ENCODE assay signal across 21 cellular contexts in genomic region chr17:2996938-2997670, GRCh38.
DNase-seq lines count a peak whose midpoint lies in the region; ATAC-seq and TF ChIP-seq lines count a peak whose summit lies in the region.
"Had no signal": no experiment of that assay in that cellular context is flagged by ENCODE, and none has a peak within 500 bp of the region (broad histone marks: within the 10 kb centered on the region; RNA-seq: fewer than 3 reads in every experiment).

No MANE protein-coding gene starts in this region.

- no peaks in the 10 kb centered on the region for H3K4me1 ChIP-seq in breast epithelium
- H3K4me1 ChIP-seq in mammary epithelial cell (ENCODE audit: insufficient read depth, low read length): no peaks in the 10 kb centered on the region
- peaks cover 5 to 18% (median 16%) of the 10 kb centered on the region in 4 donors for H3K4me1 ChIP-seq in esophagus muscularis mucosa
- peaks cover 10% of the 10 kb centered on the region for H3K4me1 ChIP-seq in prostate gland (replicated peaks)
- H3K4me1 ChIP-seq: Caco-2 had no signal

- H3K9me3 ChIP-seq in breast epithelium (no peaks in the 10 kb centered on the region), mammary epithelial cell (replicated peaks; ENCODE audit: insufficient read depth, low read length) (no peaks in the 10 kb centered on the region), esophagus muscularis mucosa (no peaks in the 10 kb centered on the region), prostate gland (no peaks in the 10 kb centered on the region)
- H3K9me3 ChIP-seq: Caco-2, thoracic aorta had no signal

- H3K4me3 ChIP-seq in breast epithelium (no peak overlapping the region), mammary epithelial cell (replicated peaks in 1 of 3; ENCODE audit: insufficient read depth in 1 of 3, low read depth in 2 of 3, low read length in 3 of 3) (no peak overlapping the region), esophagus muscularis mucosa (no peak overlapping the region), prostate gland (no peak overlapping the region)
- H3K4me3 ChIP-seq: thoracic aorta had no signal

- H3K36me3 ChIP-seq in breast epithelium (no peaks in the 10 kb centered on the region), mammary epithelial cell (ENCODE audit: insufficient read depth, low read length) (peaks cover 2% of the 10 kb centered on the region), esophagus muscularis mucosa (peaks cover 0 to 42% (median 16%) of the 10 kb centered on the region in 4 donors), prostate gland (no peaks in the 10 kb centered on the region)
- H3K36me3 ChIP-seq: thoracic aorta had no signal

- ATAC-seq in HG03280 (IDR thresholded peaks at IDR 0.05; ENCODE audit: unreplicated experiment): no peak
- ATAC-seq: activated CD8-positive, alpha-beta memory T cell treated with anti-CD3 and anti-CD28 coated beads, Interleukin-2, amount 10 ng/mL, durations not matched to agents 7 days and 5 days; activated naive CD8-positive, alpha-beta T cell treated with anti-CD3 and anti-CD28 coated beads, Interleukin-2, amount 50 U/mL, for 24 hours had no signal

- no peaks in the 10 kb centered on the region for H3K79me2 ChIP-seq in mammary epithelial cell (ENCODE audit: insufficient read depth, low read length)
- H3K79me2 ChIP-seq: parathyroid adenoma had no signal

- CTCF ChIA-PET in mammary epithelial cell (lab: Charles Lee; ENCODE audit: low non-redundant PET): no interaction called here

- TF ChIP-seq EP300 in esophagus muscularis mucosa (IDR thresholded peaks at IDR 0.05): no peak

- H3K27ac ChIP-seq in breast epithelium: peak overlapping the region; percentile 87 to 88
- no peak overlapping the region for H3K27ac ChIP-seq in mammary epithelial cell (ENCODE audit: insufficient read depth, low read depth, low read length)
- peak overlapping the region; percentile 40 to 68 (median 54) for H3K27ac ChIP-seq in esophagus muscularis mucosa (replicated peaks in 1 of 4)
- peak overlapping the region; percentile 76 to 82 for H3K27ac ChIP-seq in prostate gland
- H3K27ac ChIP-seq: parathyroid adenoma had no signal

- no peak for TF ChIP-seq CTCF in breast epithelium (IDR thresholded peaks at IDR 0.05)
- TF ChIP-seq CTCF in mammary epithelial cell (conservative IDR thresholded peaks at IDR 0.05 in 1 of 2, IDR thresholded peaks at IDR 0.05 in 1 of 2; ENCODE audit: extremely low read depth in 1 of 2, insufficient read depth in 1 of 2, low read depth in 1 of 2, low read length in 2 of 2): no peak
- no peak for TF ChIP-seq CTCF in esophagus muscularis mucosa (IDR thresholded peaks at IDR 0.05)
- no peak for TF ChIP-seq CTCF in prostate gland (IDR thresholded peaks at IDR 0.05)

- in situ Hi-C loops in mammary epithelial cell (cut with MboI; ENCODE audit: low sequenced_read_pairs in 2 of 2): no loop called here

- intact Hi-C loops in breast epithelium (cut with DNase I; ENCODE audit: low total_unique reads): no loop called here
- intact Hi-C loops in mammary epithelial cell (cut with micrococcal nuclease): no loop called here
- intact Hi-C loops in esophagus muscularis mucosa (cut with DNase I): no loop called here
- intact Hi-C loops in prostate gland (cut with DNase I): no loop called here

- BruUV-seq in mammary epithelial cell (replicated peaks; lab: Mats Ljungman, UMichigan): no TSS peak

- DNase-seq in breast epithelium (ENCODE audit: low spot score in 2 of 2) (no peak), mammary epithelial cell (no peak), esophagus muscularis mucosa (ENCODE audit: extremely low spot score) (no peak), prostate gland (ENCODE audit: low spot score) (no peak), NCI-H510A treated with DMSO at 0.1 percent for 48 hours (lab: John Stamatoyannopoulos, UW) (no peak), NCI-H526 treated with DMSO at 0.1 percent for 48 hours (lab: John Stamatoyannopoulos, UW) (no peak)
- no peak for DNase-seq in activated T-cell treated with anti-CD3 and anti-CD28 coated beads, Interleukin-2, amount 50 U/mL, for 1 hour
- DNase-seq: activated CD4-positive, alpha-beta T cell treated with anti-CD3 and anti-CD28 coated beads, Interleukin-2, amount 10 ng/mL, durations not matched to agents 24 days and 14 days; activated CD8-positive, alpha-beta memory T cell treated with anti-CD3 and anti-CD28 coated beads, Interleukin-2, amount 10 ng/mL, durations not matched to agents 7 days and 5 days; activated naive CD8-positive, alpha-beta T cell treated with anti-CD3 and anti-CD28 coated beads, Interleukin-2, amount 50 U/mL, for 24 hours; Caco-2; Kasumi-1; naive B cell; NCI-H1092 treated with DMSO at 0.1 percent for 48 hours; NCI-H2029; NCI-H226; NCI-H82; SIG-M5 had no signal

- H3K9ac ChIP-seq in mammary epithelial cell (ENCODE audit: insufficient read depth, low read length): no peak overlapping the region
- H3K9ac ChIP-seq: parathyroid adenoma had no signal

- H3K4me2 ChIP-seq in mammary epithelial cell (ENCODE audit: insufficient read depth, low read depth, low read length): no peak overlapping the region

- WGBS in mammary epithelial cell (ENCODE audit: low coverage, missing lambda C conversion rate): 87% methylated on average over 11 of the region's 11 CpGs
- 92% methylated on average over 11 of the region's 11 CpGs for WGBS in esophagus muscularis mucosa
- 84% methylated on average over 11 of the region's 11 CpGs for WGBS in prostate gland

- H3K27me3 ChIP-seq in breast epithelium (no peaks in the 10 kb centered on the region), mammary epithelial cell (ENCODE audit: insufficient read depth, low read length) (no peaks in the 10 kb centered on the region), esophagus muscularis mucosa (no peaks in the 10 kb centered on the region), prostate gland (replicated peaks; ENCODE audit: insufficient read depth) (no peaks in the 10 kb centered on the region)

- dilution Hi-C loops in mammary epithelial cell (cut with HindIII; ENCODE audit: low sequenced_read_pairs): no loop called here

- H4K20me1 ChIP-seq in mammary epithelial cell (ENCODE audit: insufficient read depth, low read length): no peaks in the 10 kb centered on the region

- no peak overlapping the region for H2AFZ ChIP-seq in mammary epithelial cell (ENCODE audit: low read depth, low read length)
- H2AFZ ChIP-seq: parathyroid adenoma had no signal

- TF ChIP-seq POLR2A in breast epithelium (IDR thresholded peaks at IDR 0.05) (no peak), esophagus muscularis mucosa (IDR thresholded peaks at IDR 0.05; ENCODE audit: low read depth) (no peak), prostate gland (IDR thresholded peaks at IDR 0.05) (no peak)
